ENCODE assay signal across 1 cellular context in the genomic region with DNA sequence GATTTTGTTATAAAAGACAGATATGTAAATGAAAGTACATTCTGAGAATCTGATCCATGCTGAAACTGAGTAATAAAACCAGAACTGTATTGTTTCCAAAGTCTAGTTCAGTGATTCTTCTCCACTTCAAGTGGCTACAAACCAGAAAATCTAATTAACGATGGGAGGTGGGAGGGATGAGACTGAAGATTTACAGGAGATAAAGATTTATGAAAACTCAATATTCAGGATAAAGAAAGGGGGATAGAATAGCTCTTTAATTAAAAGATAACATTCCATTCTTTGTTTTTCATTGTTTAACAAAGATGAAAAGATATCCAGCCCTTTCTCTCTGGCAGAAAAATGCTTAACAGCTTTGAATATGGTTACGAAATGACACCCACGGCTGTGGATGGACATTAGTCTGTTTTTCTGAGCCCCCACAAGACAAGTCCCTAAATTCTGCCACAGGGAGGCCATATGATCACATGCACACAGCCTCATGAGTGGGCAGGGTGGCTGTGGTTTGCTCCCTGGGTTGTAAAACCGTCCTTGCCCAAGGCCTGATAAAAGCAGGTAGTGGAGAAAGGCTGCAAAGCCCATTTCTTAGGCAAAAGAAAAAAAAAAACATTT.
TF ChIP-seq lines count a peak whose summit lies in the region.

No MANE protein-coding gene starts in this region.

TF ChIP-seq in endothelial cell of umbilical vein, 7 proteins besides CTCF, POLR2A, EP300 and RAD21:
- TF ChIP-seq MAX (IDR thresholded peaks at IDR 0.05; ENCODE audit: insufficient read depth, insufficient read length) = no peak
- no peak for TF ChIP-seq EZH2 (IDR thresholded peaks at IDR 0.05; ENCODE audit: borderline replicate concordance, low read depth, low read length, severe bottlenecking)
- TF ChIP-seq MYC (IDR thresholded peaks at IDR 0.05; ENCODE audit: low read depth, low read length) = no peak
- TF ChIP-seq GATA2 (IDR thresholded peaks at IDR 0.05; ENCODE audit: insufficient read depth, insufficient read length, low read depth, low read length) = no peak
- no peak for TF ChIP-seq FOS (IDR thresholded peaks at IDR 0.05; ENCODE audit: borderline replicate concordance, insufficient read depth, low read length)
- TF ChIP-seq POLR2AphosphoS5 (IDR thresholded peaks at IDR 0.05; ENCODE audit: insufficient read depth, low read depth, low read length) = no peak
